In genomic region chr3:110612045-110612444, GRCh38 we compare ENCODE assay signal across 25 cellular contexts.
"Had no signal": no experiment of that assay in that cellular context is flagged by ENCODE, and none has a peak within 500 bp of the region (broad histone marks: within the 10 kb centered on the region; RNA-seq: fewer than 3 reads in every experiment).

No MANE protein-coding gene starts in this region.

- H3K9me3 ChIP-seq: left lung, pancreas, prostate gland, suprapubic skin, thoracic aorta, tibial artery, uterus had no signal

- H3K4me1 ChIP-seq: left lung, lower lobe of right lung, pancreas, prostate gland, suprapubic skin, tibial artery, uterus had no signal

- H3K27me3 ChIP-seq: hepatocyte, left lung, pancreas, suprapubic skin, tibial artery, uterus had no signal

- H2AFZ ChIP-seq: hepatocyte had no signal

- H3K79me2 ChIP-seq: hepatocyte had no signal

- H3K4me2 ChIP-seq: hepatocyte had no signal

- H3K27ac ChIP-seq: hepatocyte, left lung, lower lobe of right lung, pancreas, prostate gland, skin epidermis, suprapubic skin, thoracic aorta, tibial artery, uterus had no signal

- H3K4me3 ChIP-seq: hepatocyte, left lung, lower lobe of right lung, pancreas, prostate gland, skin epidermis, suprapubic skin, thoracic aorta, tibial artery, uterus had no signal

- DNase-seq: islet precursor cell; left colon; left lung; lower lobe of right lung; mammary epithelial cell; mesenchymal stem cell; naive thymus-derived CD8-positive, alpha-beta T cell; nucleus accumbens; pancreas; posterior cingulate gyrus; retina; right cardiac atrium; stimulated activated CD4-positive, alpha-beta T cell treated with anti-CD3 and anti-CD28 coated beads, Interleukin-12 subunit alpha, Interleukin-12 subunit beta, amount 100 ng/mL, for 4 hours; stimulated activated CD4-positive, alpha-beta T cell treated with anti-CD3 and anti-CD28 coated beads, Interleukin-15, amount 100 ng/mL, for 24 hours; stimulated activated CD4-positive, alpha-beta T cell treated with anti-CD3 and anti-CD28 coated beads, Interleukin-2, amount 100 ng/mL, for 24 hours; stimulated activated CD4-positive, alpha-beta T cell treated with anti-CD3 and anti-CD28 coated beads, Interleukin-4, amount 100 ng/mL, for 24 hours; stimulated activated naive CD4-positive, alpha-beta T cell; tibial artery; trophoblast cell; uterus had no signal

- H3K36me3 ChIP-seq: left lung, lower lobe of right lung, pancreas, prostate gland, suprapubic skin, thoracic aorta, tibial artery, uterus had no signal
